13 cellular contexts compared by ENCODE assay signal in the genomic region with DNA sequence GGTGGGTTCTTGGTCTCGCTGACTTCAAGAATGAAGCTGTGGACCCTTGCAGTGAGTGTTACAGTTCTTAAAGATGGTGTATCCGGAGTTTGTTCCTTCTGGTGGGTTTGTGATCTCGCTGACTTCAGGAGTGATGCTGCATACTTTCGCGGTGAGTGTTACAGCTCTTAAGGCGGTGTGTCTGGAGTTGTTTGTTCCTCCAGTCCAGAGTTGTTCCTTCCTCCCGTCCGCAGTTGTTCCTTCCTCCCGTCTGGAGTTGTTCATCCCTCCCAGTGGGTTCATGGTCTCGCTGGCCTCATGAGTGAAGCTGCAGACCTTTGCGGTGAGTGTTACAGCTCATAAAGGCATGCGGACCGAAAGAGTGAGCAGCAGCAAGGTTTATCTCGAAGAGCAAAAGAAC.
DNase-seq lines count a peak whose midpoint lies in the region; ATAC-seq lines count a peak whose summit lies in the region.
"Had no signal": no experiment of that assay in that cellular context is flagged by ENCODE, and none has a peak within 500 bp of the region (broad histone marks: within the 10 kb centered on the region; RNA-seq: fewer than 3 reads in every experiment).

No MANE protein-coding gene starts in this region.

- no peak for ATAC-seq in Right ventricle myocardium superior (ENCODE audit: poor library complexity)
- ATAC-seq: GM12878, HCT116 had no signal

- DNase-seq in RPMI7951 (ENCODE audit: low read depth) (peak; percentile 66), dermis blood vessel endothelial cell (peak; percentile 55), glomerular endothelial cell (ENCODE audit: extremely low read depth, low read depth, low spot score) (peak; percentile 75), hepatic stellate cell (ENCODE audit: low spot score) (no peak), activated T-cell treated with anti-CD3 and anti-CD28 coated beads for 4 hours (no peak), Right ventricle myocardium superior (no peak)
- no peak for DNase-seq in activated CD4-positive, alpha-beta T cell treated with anti-CD3 and anti-CD28 coated beads, Interleukin-2, amount 50 U/mL, for 48 hours
- DNase-seq: C1 segment of cervical spinal cord; Calu3; CD4-positive, alpha-beta T cell; DMS 273 treated with DMSO at 0.1 percent for 48 hours had no signal

- intact Hi-C loops in Right ventricle myocardium superior (cut with DNase I): no loop called here

Comparison
In these comparisons a context has a peak if more than half of its experiments do, and no peak if none do; other contexts are left out.
1. DNase-seq: peak in RPMI7951 (single experiment), dermis blood vessel endothelial cell (single experiment) and glomerular endothelial cell (single experiment); none in hepatic stellate cell (single experiment), activated T-cell treated with anti-CD3 and anti-CD28 coated beads for 4 hours (single experiment), activated CD4-positive, alpha-beta T cell treated with anti-CD3 and anti-CD28 coated beads, Interleukin-2, amount 50 U/mL, for 48 hours (0 of 2) and Right ventricle myocardium superior (single experiment).